In the genomic region with DNA sequence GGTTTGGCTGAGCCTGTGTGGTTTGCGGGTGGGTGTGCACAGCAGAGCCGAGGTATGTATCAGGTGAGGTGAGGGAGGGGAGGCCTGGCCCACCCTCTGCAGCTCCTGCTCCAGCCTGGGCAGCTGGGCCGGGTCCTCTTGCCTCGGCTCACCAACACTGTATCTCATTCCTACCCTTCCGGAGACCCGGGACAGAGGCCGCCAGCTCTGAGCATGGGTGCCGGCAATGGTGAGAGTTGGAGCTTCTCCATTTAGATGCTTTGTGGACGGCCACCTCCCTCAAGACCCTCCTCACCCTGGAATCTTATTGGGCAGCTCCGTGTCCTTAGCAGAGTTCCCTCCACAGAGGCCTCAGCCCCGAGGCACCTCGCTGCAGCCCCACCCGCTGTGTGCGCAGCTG, we compare ENCODE assay signal across 27 cellular contexts. TPM values are rescaled to one million over a fixed set of nuclear protein-coding genes. Genes with fewer than 3 reads are reported as not detected.
"Had no signal": no experiment of that assay in that cellular context is flagged by ENCODE, and none has a peak within 500 bp of the region (broad histone marks: within the 10 kb centered on the region; RNA-seq: fewer than 3 reads in every experiment).

No MANE protein-coding gene starts in this region.

- H3K9me3 ChIP-seq: left ventricle myocardium inferior, ovary, right atrium auricular region, right lobe of liver, stomach, testis, tibial nerve, vagina had no signal

- H3K4me3 ChIP-seq: left ventricle myocardium inferior, lung, neural progenitor cell, ovary, right atrium auricular region, right lobe of liver, skin epidermis, testis, tibial nerve, vagina had no signal

- H3K27ac Mint-ChIP-seq: mesothelial cell of epicardium; naive B cell; natural killer cell; nephron progenitor cell; progenitor cell of endocrine pancreas; stimulated activated naive B cell treated with anti-CD40 and anti-IgM and Interleukin-4, amounts not matched to agents 10 μg/mL and 1 μg/mL and 100 μg/mL, for 72 hours; type B pancreatic cell had no signal

- H3K4me2 ChIP-seq: neural progenitor cell had no signal

- ATAC-seq: natural killer cell; right lobe of liver; stimulated activated naive B cell treated with anti-CD40 and anti-IgM and Interleukin-4, amounts not matched to agents 10 μg/mL and 1 μg/mL and 100 μg/mL, for 72 hours; stimulated activated naive CD8-positive, alpha-beta T cell treated with anti-CD3 and anti-CD28 coated beads, Interleukin-15, Interleukin-2, amounts not matched to agents 100 U/mL and 50 U/mL, for 24 hours had no signal

- H3K36me3 ChIP-seq: left ventricle myocardium inferior, neural progenitor cell, ovary, right atrium auricular region, tibial nerve, vagina had no signal

- H3K27me3 Mint-ChIP-seq: type B pancreatic cell had no signal

- H3K4me1 Mint-ChIP-seq: naive B cell, natural killer cell had no signal

- H3K9ac ChIP-seq: neural progenitor cell had no signal

- H3K9me3 Mint-ChIP-seq: mesothelial cell of epicardium; naive B cell; natural killer cell; nephron progenitor cell; stimulated activated naive B cell treated with anti-CD40 and anti-IgM and Interleukin-4, amounts not matched to agents 10 μg/mL and 1 μg/mL and 100 μg/mL, for 72 hours; type B pancreatic cell had no signal

- H3K27me3 ChIP-seq: ovary, right atrium auricular region, right lobe of liver, stomach, testis, tibial nerve, vagina had no signal

- H2AFZ ChIP-seq: neural progenitor cell had no signal

- H3K36me3 Mint-ChIP-seq: naive B cell; natural killer cell; neural progenitor cell; stimulated activated naive B cell treated with anti-CD40 and anti-IgM and Interleukin-4, amounts not matched to agents 10 μg/mL and 1 μg/mL and 100 μg/mL, for 72 hours; type B pancreatic cell had no signal

- DNase-seq: hippocampal formation; kidney; left ventricle myocardium inferior; mesendoderm; naive B cell; natural killer cell; nephron progenitor cell; ovary; right lobe of liver; stimulated activated CD4-positive, alpha-beta T cell treated with anti-CD3 and anti-CD28 coated beads, Interleukin-12 subunit alpha, Interleukin-12 subunit beta, amount 100 ng/mL, for 4 hours; stimulated activated CD4-positive, alpha-beta T cell treated with anti-CD3 and anti-CD28 coated beads, Interleukin-15, amount 100 ng/mL, for 24 hours; stimulated activated CD4-positive, alpha-beta T cell treated with anti-CD3 and anti-CD28 coated beads, Interleukin-2, amount 100 ng/mL, for 24 hours; stimulated activated CD4-positive, alpha-beta T cell treated with anti-CD3 and anti-CD28 coated beads, Interleukin-4, amount 100 ng/mL, for 1 hour; stimulated activated naive B cell treated with anti-CD40 and anti-IgM and Interleukin-4, amounts not matched to agents 10 μg/mL and 1 μg/mL and 100 μg/mL, for 72 hours; stimulated activated naive CD8-positive, alpha-beta T cell treated with anti-CD3 and anti-CD28 coated beads, Interleukin-15, Interleukin-2, amounts not matched to agents 100 U/mL and 50 U/mL, for 24 hours; stomach; testis had no signal

- H3K4me3 Mint-ChIP-seq: mesothelial cell of epicardium; natural killer cell; nephron progenitor cell; neural progenitor cell; stimulated activated naive B cell treated with anti-CD40 and anti-IgM and Interleukin-4, amounts not matched to agents 10 μg/mL and 1 μg/mL and 100 μg/mL, for 72 hours; type B pancreatic cell had no signal

- H3K27ac ChIP-seq: neural progenitor cell, ovary, right atrium auricular region, right lobe of liver, skin epidermis, stomach, tibial nerve, vagina had no signal

RNA-seq across cellular contexts. Expression of gene ANO1, which starts 55.7 kb away (rescaled TPM):
- total RNA-seq: mononuclear cell, natural killer cell had no signal
